ENCODE assay signal across 8 cellular contexts in the genomic region with DNA sequence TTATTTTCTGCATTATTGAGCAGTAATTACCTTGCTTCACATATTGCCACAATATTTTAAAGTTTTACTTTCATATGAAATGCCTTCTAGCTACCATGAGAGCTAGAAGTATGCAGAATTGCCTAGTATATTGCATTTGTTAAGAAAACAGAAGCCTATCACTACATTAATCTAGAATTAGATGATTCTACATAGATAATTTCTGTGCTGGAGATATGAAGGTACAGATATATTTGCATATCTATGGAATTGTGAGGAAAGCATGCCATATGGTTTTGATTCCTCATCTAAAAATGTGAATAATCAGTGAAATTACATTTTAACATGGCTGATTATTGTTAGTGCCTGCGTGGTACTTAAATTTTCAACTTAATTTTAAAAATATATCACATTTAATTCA.
"Had no signal": no experiment of that assay in that cellular context is flagged by ENCODE, and none has a peak within 500 bp of the region (broad histone marks: within the 10 kb centered on the region; RNA-seq: fewer than 3 reads in every experiment).

No MANE protein-coding gene starts in this region.

- H3K27ac ChIP-seq: HL-60, KMS-11 had no signal

- DNase-seq: H9, HCEC 1CT, KBM-7 had no signal

- H3K4me1 Mint-ChIP-seq: GM23338, H9, IgD-negative memory B cell had no signal

- H3K4me3 Mint-ChIP-seq: GM23338, H9, IgD-negative memory B cell had no signal

- H3K4me2 ChIP-seq: GM23338, KMS-11 had no signal

- H3K36me3 Mint-ChIP-seq: IgD-negative memory B cell had no signal

- ATAC-seq: GM23338, HepG2 had no signal

- H3K27ac Mint-ChIP-seq: GM23338, H9, IgD-negative memory B cell had no signal

- H2AFZ ChIP-seq: GM23338 had no signal

- H3K9ac ChIP-seq: KMS-11 had no signal

- H3K4me3 ChIP-seq: GM23338 had no signal

- H3K9me3 Mint-ChIP-seq: GM23338, H9 had no signal

- H3K27me3 Mint-ChIP-seq: IgD-negative memory B cell had no signal
